ENCODE assay signal across 8 cellular contexts in genomic region chr2:196291873-196292800, GRCh38.
DNase-seq lines count a peak whose midpoint lies in the region; ATAC-seq and TF ChIP-seq lines count a peak whose summit lies in the region.

No MANE protein-coding gene starts in this region.

- no peaks in the 10 kb centered on the region for H3K36me3 Mint-ChIP-seq in natural killer cell

- no peak overlapping the region for H3K27ac ChIP-seq in adrenal gland

- peak in 4 of 7 donors; percentile 21 to 36 (median 30) for DNase-seq in adrenal gland
- peak; percentile 17 for DNase-seq in natural killer cell
- no peak for DNase-seq in NCI-H345 treated with DMSO at 0.1 percent for 48 hours (lab: John Stamatoyannopoulos, UW; ENCODE audit: unreplicated experiment)
- DNase-seq in NCI-H1105 (lab: John Stamatoyannopoulos, UW): no peak
- DNase-seq in DMS114 treated with DMSO at 0.1 percent for 48 hours (lab: John Stamatoyannopoulos, UW; ENCODE audit: unreplicated experiment): no peak

- peaks cover 0 to 5% of the 10 kb centered on the region in 2 donors for H3K27me3 Mint-ChIP-seq in natural killer cell (ENCODE audit: low read depth in 2 of 2)

- WGBS in adrenal gland, 4 donors: 46 to 74% (median 65%) methylated on average over 16 of the region's 16 CpGs

- H3K4me3 Mint-ChIP-seq in natural killer cell: peak overlapping the region; percentile 74

- no peaks in the 10 kb centered on the region for H3K9me3 ChIP-seq in adrenal gland (replicated peaks in 1 of 3)

- H3K4me1 Mint-ChIP-seq in natural killer cell: peaks cover 30 to 39% of the 10 kb centered on the region in 2 donors

- intact Hi-C loops in adrenal gland (cut with DNase I) (no loop called here), natural killer cell (cut with micrococcal nuclease) (no loop called here)

- H3K4me3 ChIP-seq in adrenal gland: no peak overlapping the region

- ATAC-seq in GM19043 (IDR thresholded peaks at IDR 0.05; ENCODE audit: low read depth, unreplicated experiment) (peak; percentile 43), HG03175 (IDR thresholded peaks at IDR 0.05; ENCODE audit: unreplicated experiment) (peak; percentile 70), natural killer cell (peak; percentile 15 to 75 (median 62)), HG03565 (IDR thresholded peaks at IDR 0.05; ENCODE audit: unreplicated experiment) (no peak)

- peak overlapping the region; percentile 32 to 44 for H3K27ac Mint-ChIP-seq in natural killer cell

- H3K36me3 ChIP-seq in adrenal gland (replicated peaks in 1 of 2): no peaks in the 10 kb centered on the region

- TF ChIP-seq CTCF in adrenal gland (IDR thresholded peaks at IDR 0.05) (no peak), natural killer cell (IDR thresholded peaks at IDR 0.05) (no peak)

- H3K9me3 Mint-ChIP-seq in natural killer cell: no peaks in the 10 kb centered on the region

- no peak for TF ChIP-seq POLR2A in adrenal gland (IDR thresholded peaks at IDR 0.05)

- no peaks in the 10 kb centered on the region for H3K27me3 ChIP-seq in adrenal gland

- H3K4me1 ChIP-seq in adrenal gland (replicated peaks in 1 of 2): peaks cover 14 to 20% of the 10 kb centered on the region in 2 donors

Comparison
In these comparisons a context has a peak if more than half of its experiments do, and no peak if none do; other contexts are left out.
1. DNase-seq: peak in adrenal gland (4 of 7) and natural killer cell (single experiment); none in NCI-H345 treated with DMSO at 0.1 percent for 48 hours (single experiment), NCI-H1105 (single experiment) and DMS114 treated with DMSO at 0.1 percent for 48 hours (single experiment).